Comparison of ENCODE assay signal across 21 cellular contexts in the genomic region with DNA sequence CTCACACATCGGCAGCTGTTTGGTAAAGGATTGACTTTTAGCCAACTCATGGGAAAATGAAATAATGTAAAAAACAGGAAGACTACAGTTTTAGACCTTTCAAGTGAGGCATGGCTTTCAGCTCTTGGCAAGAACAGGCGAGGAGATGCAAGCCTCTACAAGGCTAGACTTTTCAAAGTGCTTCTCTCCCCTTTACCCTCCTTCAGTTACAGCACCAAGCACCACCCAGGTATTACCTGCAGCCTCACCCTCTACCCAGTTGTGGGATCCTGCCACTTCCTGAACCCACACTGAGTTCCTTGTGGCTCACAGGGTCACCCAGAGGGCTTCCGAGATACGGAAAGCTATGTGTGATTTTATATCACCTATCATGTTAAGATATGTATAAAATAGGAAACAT. TPM values are rescaled to one million over a fixed set of nuclear protein-coding genes. Genes with fewer than 3 reads are reported as not detected.
"Had no signal": no experiment of that assay in that cellular context is flagged by ENCODE, and none has a peak within 500 bp of the region (broad histone marks: within the 10 kb centered on the region; RNA-seq: fewer than 3 reads in every experiment).

No MANE protein-coding gene starts in this region.

- H3K4me3 ChIP-seq: esophagus muscularis mucosa, lung, sigmoid colon, skin epidermis, uterus had no signal

- H3K27ac ChIP-seq: esophagus muscularis mucosa, neutrophil, sigmoid colon, skin epidermis, uterus had no signal

- DNase-seq: dermis blood vessel endothelial cell; endodermal cell; foreskin fibroblast; immature natural killer cell; kidney; left cardiac atrium; left ventricle myocardium superior; mesendoderm; naive thymus-derived CD8-positive, alpha-beta T cell; posterior cingulate gyrus; sigmoid colon; stimulated activated CD4-positive, alpha-beta T cell treated with anti-CD3 and anti-CD28 coated beads, Interleukin-2, amount 100 ng/mL, for 24 hours; stimulated activated naive CD4-positive, alpha-beta T cell treated with Interleukin-2 at 50 U/mL for 16 hours; uterus had no signal

- H3K9me3 ChIP-seq: esophagus muscularis mucosa, neutrophil, uterus had no signal

- H3K36me3 ChIP-seq: esophagus muscularis mucosa, neutrophil, sigmoid colon, uterus had no signal

- ATAC-seq: left cardiac atrium; left ventricle myocardium superior; naive thymus-derived CD8-positive, alpha-beta T cell had no signal

- H3K4me1 ChIP-seq: esophagus muscularis mucosa, sigmoid colon, uterus had no signal

RNA-seq across cellular contexts. Expression of gene UGT1A10, which starts 14.7 kb away (rescaled TPM):
- total RNA-seq: dermis blood vessel endothelial cell; endothelial cell of umbilical vein; esophagus muscularis mucosa; kidney; left cardiac atrium; left ventricle myocardium superior; lung; naive thymus-derived CD8-positive, alpha-beta T cell; osteocyte; pulmonary artery endothelial cell; sigmoid colon; uterus had no signal

RNA-seq across cellular contexts. Expression of gene UGT1A9, which starts 20.7 kb away (rescaled TPM):
- total RNA-seq: endodermal cell; endothelial cell of umbilical vein; esophagus muscularis mucosa; left ventricle myocardium superior; lung; naive thymus-derived CD8-positive, alpha-beta T cell; osteocyte; pulmonary artery endothelial cell; sigmoid colon; uterus had no signal

RNA-seq across cellular contexts. Expression of gene UGT1A7, which starts 30.7 kb away (rescaled TPM):
- total RNA-seq: dermis blood vessel endothelial cell; endodermal cell; endothelial cell of umbilical vein; left cardiac atrium; left ventricle myocardium superior; lung; naive thymus-derived CD8-positive, alpha-beta T cell; osteocyte; pulmonary artery endothelial cell; sigmoid colon had no signal

RNA-seq across cellular contexts. Expression of gene UGT1A8, which starts 33.5 kb away (rescaled TPM):
- total RNA-seq: dermis blood vessel endothelial cell; endodermal cell; endothelial cell of umbilical vein; esophagus muscularis mucosa; kidney; left cardiac atrium; left ventricle myocardium superior; naive thymus-derived CD8-positive, alpha-beta T cell; osteocyte; pulmonary artery endothelial cell; sigmoid colon; uterus had no signal

RNA-seq across cellular contexts. Expression of gene UGT1A6, which starts 41.7 kb away (rescaled TPM):
- total RNA-seq: endodermal cell; endothelial cell of umbilical vein; esophagus muscularis mucosa; left cardiac atrium; left ventricle myocardium superior; naive thymus-derived CD8-positive, alpha-beta T cell; osteocyte; pulmonary artery endothelial cell; sigmoid colon; uterus had no signal
